In the genomic region with DNA sequence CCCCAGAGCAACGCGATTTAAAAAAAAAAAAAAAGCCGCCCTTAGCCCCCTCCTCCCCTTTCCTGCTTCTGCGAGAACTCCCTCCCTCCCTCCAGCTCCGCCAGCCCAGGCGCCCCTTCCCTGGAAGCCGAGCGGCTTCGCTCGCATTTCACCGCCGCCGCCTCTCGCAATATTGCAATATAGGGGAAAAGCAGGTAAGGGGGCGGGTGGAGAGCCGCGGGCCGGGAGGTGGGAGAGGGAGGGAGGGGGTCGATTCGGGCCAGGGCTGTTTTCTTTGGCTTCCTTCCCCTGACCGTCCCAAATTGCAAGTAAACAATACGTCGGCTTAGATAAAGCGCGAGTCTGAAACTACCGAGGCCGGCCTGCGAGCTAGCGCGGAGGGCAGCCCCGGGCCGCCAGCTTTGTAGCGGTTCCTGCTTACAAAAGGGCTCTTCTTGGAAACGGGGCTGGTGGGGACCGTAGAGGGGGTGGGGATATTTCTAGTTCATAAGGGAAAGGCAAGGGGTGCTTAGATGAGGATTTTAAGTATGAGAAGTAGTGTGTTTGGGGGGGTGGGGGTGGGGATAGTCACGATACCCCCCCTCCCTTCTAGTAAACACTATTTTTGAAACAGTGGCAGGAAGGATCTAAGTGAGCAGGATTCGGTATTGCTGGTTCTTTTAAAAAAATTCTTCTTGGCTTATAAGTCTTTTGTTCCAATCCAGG, we compare ENCODE assay signal across 8 cellular contexts. TPM values are rescaled to one million over a fixed set of nuclear protein-coding genes. Genes with fewer than 3 reads are reported as not detected.
A peak's percentile ranks its signal among the peaks of the same experiment; 100 is the strongest.
DNase-seq lines count a peak whose midpoint lies in the region; ATAC-seq and TF ChIP-seq lines count a peak whose summit lies in the region.

No MANE protein-coding gene starts in this region.

- H3K27me3 Mint-ChIP-seq in CD14-positive monocyte (ENCODE audit: low read depth in 3 of 3) (peaks cover 0 to 4% (median 4%) of the 10 kb centered on the region in 3 donors), osteocyte (ENCODE audit: unreplicated experiment) (no peaks in the 10 kb centered on the region)

- H3K27ac ChIP-seq in SJCRH30: peak overlapping the region; percentile 92
- peak overlapping the region; percentile 96 for H3K27ac ChIP-seq in cardiac muscle cell

- H3K9me3 ChIP-seq in SJCRH30 (replicated peaks) (no peaks in the 10 kb centered on the region), adipocyte (ENCODE audit: control insufficient read depth, low read length) (no peaks in the 10 kb centered on the region), cardiac muscle cell (ENCODE audit: low read depth) (no peaks in the 10 kb centered on the region)

- 0 out of 2 replicates have a peak, but pooled peaks cover 3% of the 10 kb centered on the region for H3K4me1 ChIP-seq in SJCRH30
- H3K4me1 ChIP-seq in adipocyte (ENCODE audit: control insufficient read depth, insufficient read depth, low read length): peaks cover 29% of the 10 kb centered on the region
- peaks cover 29% of the 10 kb centered on the region for H3K4me1 ChIP-seq in cardiac muscle cell (ENCODE audit: low read depth)

- peaks cover 20% of the 10 kb centered on the region in 2 donors for H3K36me3 Mint-ChIP-seq in CD14-positive monocyte
- peaks cover 7% of the 10 kb centered on the region for H3K36me3 Mint-ChIP-seq in osteocyte (ENCODE audit: unreplicated experiment)

- H3K4me3 Mint-ChIP-seq in CD14-positive monocyte (peak overlapping the region; percentile 95 to 97), osteocyte (ENCODE audit: unreplicated experiment) (peak overlapping the region; percentile 93)

- H3K9ac ChIP-seq in adipocyte (ENCODE audit: low read length): peak overlapping the region; percentile 98

- ATAC-seq in HG02642 (IDR thresholded peaks at IDR 0.05; ENCODE audit: poor library complexity, unreplicated experiment) (peak; percentile 4), omental fat pad (ENCODE audit: low FRiP score) (no peak), GM19328 (IDR thresholded peaks at IDR 0.05; ENCODE audit: unreplicated experiment) (no peak)

- H3K4me3 ChIP-seq in SJCRH30: peak overlapping the region; percentile 78
- peak overlapping the region; percentile 84 for H3K4me3 ChIP-seq in adipocyte (ENCODE audit: low read length)
- peak overlapping the region; percentile 94 for H3K4me3 ChIP-seq in cardiac muscle cell

- DNase-seq in CD14-positive monocyte (ENCODE audit: low spot score) (no peak), SJCRH30 (peak; percentile 80 to 83), adipocyte (ENCODE audit: low read depth) (peak; percentile 82), cardiac muscle cell (ENCODE audit: low read depth in 1 of 2, low spot score in 1 of 2) (peak; percentile 70 to 75), osteocyte (ENCODE audit: extremely low spot score, unreplicated experiment) (no peak), omental fat pad (ENCODE audit: low spot score) (no peak)

- TF ChIP-seq CTCF in CD14-positive monocyte (IDR thresholded peaks at IDR 0.05): no peak
- no peak for TF ChIP-seq CTCF in cardiac muscle cell (IDR thresholded peaks at IDR 0.05; ENCODE audit: low read depth, low read length)
- no peak for TF ChIP-seq CTCF in osteocyte (IDR thresholded peaks at IDR 0.05)
- no peak for TF ChIP-seq CTCF in omental fat pad (IDR thresholded peaks at IDR 0.05)

- H3K27ac Mint-ChIP-seq in CD14-positive monocyte: peak overlapping the region; percentile 88 to 95 (median 94)
- H3K27ac Mint-ChIP-seq in osteocyte (ENCODE audit: unreplicated experiment): peak overlapping the region; percentile 97

- no peaks in the 10 kb centered on the region for H3K27me3 ChIP-seq in SJCRH30
- no peaks in the 10 kb centered on the region for H3K27me3 ChIP-seq in adipocyte (replicated peaks; ENCODE audit: control insufficient read depth, insufficient read depth, low read length)
- H3K27me3 ChIP-seq in cardiac muscle cell: no peaks in the 10 kb centered on the region

- H3K9me3 Mint-ChIP-seq in CD14-positive monocyte (no peaks in the 10 kb centered on the region), osteocyte (ENCODE audit: unreplicated experiment) (no peaks in the 10 kb centered on the region)

- H3K36me3 ChIP-seq in SJCRH30 (peaks cover 20% of the 10 kb centered on the region), adipocyte (ENCODE audit: control insufficient read depth, insufficient read depth, low read length, severe bottlenecking) (peaks cover 21% of the 10 kb centered on the region), cardiac muscle cell (peaks cover 8% of the 10 kb centered on the region)

- intact Hi-C loops in CD14-positive monocyte (cut with micrococcal nuclease): no loop called here

- H3K4me1 Mint-ChIP-seq in CD14-positive monocyte (peaks cover 41% of the 10 kb centered on the region), osteocyte (ENCODE audit: unreplicated experiment) (peaks cover 35% of the 10 kb centered on the region)

RNA-seq across cellular contexts. Expression of gene LMO4, which starts 0.5 kb away (rescaled TPM):
- polyA plus RNA-seq in CD14-positive monocyte: 10 to 100 TPM; 20.3 to 22.3 TPM
- 82.0 and 88.3 TPM in 2 replicates for total RNA-seq in SJCRH30 (2014; rRNA removed; shearing (Covaris generic))
- total RNA-seq in cardiac muscle cell: 126 and 136 TPM in 2 replicates
- 53.3 and 61.9 TPM in 2 replicates for polyA plus RNA-seq in cardiac muscle cell
- total RNA-seq in osteocyte: 35.2 and 37.6 TPM in 2 replicates
- 10 to 100 TPM; 42.0 to 52.9 (median 49.0) TPM for total RNA-seq in omental fat pad

Comparison
In these comparisons a context has a peak if more than half of its experiments do, and no peak if none do; other contexts are left out.
1. DNase-seq: peak in SJCRH30 (2 of 2), adipocyte (single experiment) and cardiac muscle cell (2 of 2); none in CD14-positive monocyte (single experiment), osteocyte (single experiment) and omental fat pad (single experiment).
2. Peak in every context shown above with its lines, with median percentiles within 50 percentile points of each other: H3K4me3 ChIP-seq.